In genomic region chr11:68963779-68964178, GRCh38 we compare ENCODE assay signal across 14 cellular contexts. TPM values are rescaled to one million over a fixed set of nuclear protein-coding genes. Genes with fewer than 3 reads are reported as not detected.
DNase-seq lines count a peak whose midpoint lies in the region; ATAC-seq, FAIRE-seq and TF ChIP-seq lines count a peak whose summit lies in the region.
"Had no signal": no experiment of that assay in that cellular context is flagged by ENCODE, and none has a peak within 500 bp of the region (broad histone marks: within the 10 kb centered on the region; RNA-seq: fewer than 3 reads in every experiment).

No MANE protein-coding gene starts in this region.

- H3K27ac Mint-ChIP-seq in activated naive CD8-positive, alpha-beta T cell treated with anti-CD3 and anti-CD28 coated beads, Interleukin-2, amount 50 U/mL, for 24 hours = no peak overlapping the region

- no peaks in the 10 kb centered on the region for H3K36me3 Mint-ChIP-seq in activated naive CD8-positive, alpha-beta T cell treated with anti-CD3 and anti-CD28 coated beads, Interleukin-2, amount 50 U/mL, for 24 hours (ENCODE audit: low read depth)

- no peak for DNase-seq in Right ventricle myocardium inferior (ENCODE audit: missing footprints)
- no peak for DNase-seq in right atrium auricular region (ENCODE audit: low spot score)
- peak; percentile 50 for DNase-seq in cerebellar cortex (ENCODE audit: low spot score)
- no peak for DNase-seq in HepG2 (ENCODE audit: low spot score)
- peak in 1 of 2 donors; percentile 39 for DNase-seq in aorta
- no peak for DNase-seq in activated naive CD8-positive, alpha-beta T cell treated with anti-CD3 and anti-CD28 coated beads, Interleukin-2, amount 50 U/mL, for 24 hours
- no peak for DNase-seq in ACHN
- DNase-seq: midbrain, NCI-H1694, NCI-H69, ovary had no signal

- no peaks in the 10 kb centered on the region for H3K4me1 ChIP-seq in right atrium auricular region
- H3K4me1 ChIP-seq in HepG2 (ENCODE audit: insufficient read depth, low read length) = no peaks in the 10 kb centered on the region
- H3K4me1 ChIP-seq in aorta (ENCODE audit: control insufficient read depth in 1 of 2, insufficient read depth in 2 of 2, low read length in 2 of 2) = no peaks in the 10 kb centered on the region

- POLR2A ChIA-PET in HepG2 (lab: Yijun Ruan, JAX) = no interaction called here

- H3K9me3 ChIP-seq in right atrium auricular region = no peaks in the 10 kb centered on the region
- H3K9me3 ChIP-seq in HepG2 (ENCODE audit: low read length) = no peaks in the 10 kb centered on the region
- no peaks in the 10 kb centered on the region for H3K9me3 ChIP-seq in aorta (ENCODE audit: control insufficient read depth, low read length)
- H3K9me3 ChIP-seq: ovary had no signal

- no peaks in the 10 kb centered on the region for H3K79me2 ChIP-seq in HepG2 (ENCODE audit: insufficient read depth, low read length)

- no peaks in the 10 kb centered on the region for H3K9me3 Mint-ChIP-seq in activated naive CD8-positive, alpha-beta T cell treated with anti-CD3 and anti-CD28 coated beads, Interleukin-2, amount 50 U/mL, for 24 hours

- H4K20me1 ChIP-seq in HepG2 (ENCODE audit: insufficient read depth, low read length) = no peaks in the 10 kb centered on the region

- H3K4me2 ChIP-seq in HepG2 (ENCODE audit: low read depth, low read length) = no peak overlapping the region

- no peaks in the 10 kb centered on the region for H3K36me3 ChIP-seq in right atrium auricular region
- H3K36me3 ChIP-seq in HepG2 (replicated peaks in 1 of 2; ENCODE audit: control insufficient read depth in 1 of 2, insufficient read depth in 2 of 2, low read length in 2 of 2) = no peaks in the 10 kb centered on the region
- no peaks in the 10 kb centered on the region for H3K36me3 ChIP-seq in aorta (ENCODE audit: control insufficient read depth in 1 of 2, insufficient read depth in 2 of 2, low read length in 1 of 2)
- H3K36me3 ChIP-seq: ovary had no signal

- in situ Hi-C loops in HepG2 (cut with HindIII; ENCODE audit: extremely low pct_ligation_motif_present, low pct_unique_long_range_greater_than_20kb) (no loop called here), ACHN (cut with HindIII; ENCODE audit: low pct_ligation_motif_present, low pct_unique_long_range_greater_than_20kb, low sequenced_read_pairs) (no loop called here)

- CTCF ChIA-PET in HepG2 (lab: Yijun Ruan, JAX; ENCODE audit: low intra/inter-chr PET ratio, low total read pairs) = no interaction called here

- peak; percentile 8 for FAIRE-seq in HepG2 (lab: Jason Lieb, UNC)

- TF ChIP-seq RAD21 in HepG2 (CRISPR knock-in tag; IDR thresholded peaks at IDR 0.05) = no peak

- TF ChIP-seq CTCF in right atrium auricular region (IDR thresholded peaks at IDR 0.05) = no peak
- no peak for TF ChIP-seq CTCF in HepG2 (CRISPR knock-in tag; IDR thresholded peaks at IDR 0.05)

- ATAC-seq in Right ventricle myocardium inferior (peak; percentile 46), HepG2 (peak; percentile 50), aorta (ENCODE audit: low FRiP score) (peak; percentile 88), GM19397 (IDR thresholded peaks at IDR 0.05; ENCODE audit: unreplicated experiment) (no peak)
- no peak for ATAC-seq in activated naive CD8-positive, alpha-beta T cell treated with anti-CD3 and anti-CD28 coated beads, Interleukin-2, amount 50 U/mL, for 24 hours

- no peak overlapping the region for H3K4me3 Mint-ChIP-seq in activated naive CD8-positive, alpha-beta T cell treated with anti-CD3 and anti-CD28 coated beads, Interleukin-2, amount 50 U/mL, for 24 hours

- no peak overlapping the region for H3K27ac ChIP-seq in right atrium auricular region
- no peak overlapping the region for H3K27ac ChIP-seq in HepG2 (ENCODE audit: extremely low read length, insufficient read depth, low read length)
- H3K27ac ChIP-seq in aorta (ENCODE audit: low read depth in 1 of 2, low read length in 2 of 2) = no peak overlapping the region
- H3K27ac ChIP-seq: ovary had no signal

- BruUV-seq in HepG2 (replicated peaks; lab: Mats Ljungman, UMichigan) = no TSS peak

- intact Hi-C loops in Right ventricle myocardium inferior (cut with DNase I) = no loop called here
- intact Hi-C loops in HepG2 (cut with micrococcal nuclease; ENCODE audit: unreplicated experiment) = no loop called here
- intact Hi-C loops in aorta (cut with DNase I) = no loop called here

- TF ChIP-seq EP300 in HepG2 (IDR thresholded peaks at IDR 0.05; ENCODE audit: low read depth in 2 of 2, low read length in 2 of 2) (no peak), HepG2 (CRISPR knock-in tag; IDR thresholded peaks at IDR 0.05; ENCODE audit: borderline replicate concordance) (no peak)

- peaks cover 5% of the 10 kb centered on the region for H3K27me3 Mint-ChIP-seq in activated naive CD8-positive, alpha-beta T cell treated with anti-CD3 and anti-CD28 coated beads, Interleukin-2, amount 50 U/mL, for 24 hours

- H3K4me1 Mint-ChIP-seq in activated naive CD8-positive, alpha-beta T cell treated with anti-CD3 and anti-CD28 coated beads, Interleukin-2, amount 50 U/mL, for 24 hours = peaks cover 7% of the 10 kb centered on the region

- H3K4me3 ChIP-seq in right atrium auricular region (no peak overlapping the region), HepG2 (replicated peaks in 1 of 3; ENCODE audit: insufficient read depth in 1 of 3, low read depth in 2 of 3, low read length in 3 of 3) (no peak overlapping the region), aorta (ENCODE audit: low read length in 2 of 2) (no peak overlapping the region)
- H3K4me3 ChIP-seq: ovary had no signal

- no peak overlapping the region for H3K9ac ChIP-seq in HepG2 (ENCODE audit: insufficient read depth, low read depth, low read length)

- WGBS in HepG2 (ENCODE audit: low lambda C conversion rate) = 42% methylated on average over 3 of the region's 3 CpGs
- whole genome bisulfite sequencing in aorta, 2 donors = 94 to 97% methylated on average over 3 of the region's 3 CpGs

- no peak overlapping the region for H2AFZ ChIP-seq in HepG2 (ENCODE audit: low read length)

- no peak for TF ChIP-seq POLR2A in HepG2 (IDR thresholded peaks at IDR 0.05; ENCODE audit: insufficient read depth in 1 of 2, low read depth in 2 of 2, low read length in 2 of 2)

- no peaks in the 10 kb centered on the region for H3K27me3 ChIP-seq in right atrium auricular region
- H3K27me3 ChIP-seq in HepG2 (ENCODE audit: control insufficient read depth in 1 of 2, insufficient read depth in 2 of 2, low read length in 2 of 2) = peaks cover 2 to 21% of the 10 kb centered on the region in 2 experiments
- H3K27me3 ChIP-seq in aorta (ENCODE audit: control insufficient read depth in 1 of 2, insufficient read depth in 2 of 2, low read length in 1 of 2) = no peaks in the 10 kb centered on the region
- H3K27me3 ChIP-seq: ovary had no signal

RNA-seq across cellular contexts. Expression of gene MRGPRD, which starts 17.0 kb away (rescaled TPM):
- not detected for total RNA-seq in Right ventricle myocardium inferior
- total RNA-seq in right atrium auricular region = not detected
- total RNA-seq in HepG2 (2016; rRNA removed; fragmentation: Illumina TruSeq; extraction: Trizol) = not detected in 2 replicates
- not detected in 2 replicates for total RNA-seq in HepG2 (2016; cell fraction: cytosol; rRNA removed; fragmentation: Illumina TruSeq; extraction: Trizol; ENCODE audit: low read depth)
- total RNA-seq in HepG2 (2016; cell fraction: insoluble cytoplasmic fraction; rRNA removed; fragmentation: Illumina TruSeq; extraction: Trizol) = not detected in 2 replicates
- not detected in 2 replicates for total RNA-seq in HepG2 (2016; cell fraction: membrane; rRNA removed; fragmentation: Illumina TruSeq; extraction: Trizol)
- total RNA-seq in HepG2 (2016; cell fraction: nucleus; rRNA removed; fragmentation: Illumina TruSeq; extraction: Trizol) = not detected in 2 replicates
- not detected in 2 replicates for polyA plus RNA-seq in HepG2 (2011; rRNA removed)
- polyA plus RNA-seq in HepG2 (2011; cell fraction: cytosol; rRNA removed) = not detected in 2 replicates
- not detected in 2 replicates for polyA plus RNA-seq in HepG2 (2011; cell fraction: nucleus; rRNA removed)
- not detected in 2 replicates for polyA plus RNA-seq in HepG2 (2012)
- polyA plus RNA-seq in HepG2 (2016; cell fraction: cytosol; fragmentation: Illumina TruSeq; extraction: Trizol; ENCODE audit: low read depth) = not detected in 2 replicates
- polyA plus RNA-seq in HepG2 (2016; cell fraction: insoluble cytoplasmic fraction; fragmentation: Illumina TruSeq; extraction: Trizol; ENCODE audit: low read depth) = not detected in 2 replicates
- polyA plus RNA-seq in HepG2 (2016; cell fraction: membrane; fragmentation: Illumina TruSeq; extraction: Trizol; ENCODE audit: low read depth) = not detected in 2 replicates
- polyA plus RNA-seq in HepG2 (2016; cell fraction: nucleus; fragmentation: Illumina TruSeq; extraction: Trizol; ENCODE audit: insufficient read depth, low read depth) = not detected in 2 replicates
- not detected in 2 replicates for polyA minus RNA-seq in HepG2 (2011; rRNA and poly(A)+ RNA removed; ENCODE audit: low replicate concordance)
- polyA minus RNA-seq in HepG2 (2011; cell fraction: cytosol; rRNA and poly(A)+ RNA removed) = not detected in 2 replicates
- polyA minus RNA-seq in HepG2 (2011; cell fraction: nucleus; rRNA and poly(A)+ RNA removed) = not detected in 2 replicates
- under 1 TPM in 1 of 2 donors, not detected in 1; 0.49 TPM for total RNA-seq in aorta
- not detected for polyA plus RNA-seq in aorta
- total RNA-seq: ovary, RPMI7951, ureter had no signal
- polyA plus RNA-seq: ovary had no signal

RNA-seq across cellular contexts. Expression of gene MRGPRF, which starts 49.3 kb away (rescaled TPM):
- total RNA-seq in Right ventricle myocardium inferior = 7.6 TPM
- total RNA-seq in right atrium auricular region = 10 to 100 TPM; 10.8 to 17.6 TPM
- not detected in 2 replicates for total RNA-seq in HepG2 (2016; rRNA removed; fragmentation: Illumina TruSeq; extraction: Trizol)
- not detected in 2 replicates for total RNA-seq in HepG2 (2016; cell fraction: cytosol; rRNA removed; fragmentation: Illumina TruSeq; extraction: Trizol; ENCODE audit: low read depth)
- not detected in 2 replicates for total RNA-seq in HepG2 (2016; cell fraction: insoluble cytoplasmic fraction; rRNA removed; fragmentation: Illumina TruSeq; extraction: Trizol)
- total RNA-seq in HepG2 (2016; cell fraction: membrane; rRNA removed; fragmentation: Illumina TruSeq; extraction: Trizol) = not detected in 2 replicates
- not detected in 2 replicates for total RNA-seq in HepG2 (2016; cell fraction: nucleus; rRNA removed; fragmentation: Illumina TruSeq; extraction: Trizol)
- polyA plus RNA-seq in HepG2 (2011; rRNA removed) = not detected in 2 replicates
- not detected in 2 replicates for polyA plus RNA-seq in HepG2 (2011; cell fraction: cytosol; rRNA removed)
- polyA plus RNA-seq in HepG2 (2011; cell fraction: nucleus; rRNA removed) = not detected in 2 replicates
- polyA plus RNA-seq in HepG2 (2012) = not detected in 2 replicates
- polyA plus RNA-seq in HepG2 (2016; cell fraction: cytosol; fragmentation: Illumina TruSeq; extraction: Trizol; ENCODE audit: low read depth) = not detected in 2 replicates
- polyA plus RNA-seq in HepG2 (2016; cell fraction: insoluble cytoplasmic fraction; fragmentation: Illumina TruSeq; extraction: Trizol; ENCODE audit: low read depth) = not detected in 2 replicates
- polyA plus RNA-seq in HepG2 (2016; cell fraction: membrane; fragmentation: Illumina TruSeq; extraction: Trizol; ENCODE audit: low read depth) = not detected in 2 replicates
- not detected in 2 replicates for polyA plus RNA-seq in HepG2 (2016; cell fraction: nucleus; fragmentation: Illumina TruSeq; extraction: Trizol; ENCODE audit: insufficient read depth, low read depth)
- polyA minus RNA-seq in HepG2 (2011; rRNA and poly(A)+ RNA removed; ENCODE audit: low replicate concordance) = 1.1 TPM in 1 of 2 replicates, not detected in the other
- not detected in 2 replicates for polyA minus RNA-seq in HepG2 (2011; cell fraction: cytosol; rRNA and poly(A)+ RNA removed)
- not detected in 2 replicates for polyA minus RNA-seq in HepG2 (2011; cell fraction: nucleus; rRNA and poly(A)+ RNA removed)
- total RNA-seq in aorta = 100 to 1,000 TPM in 1 of 2 donors, 10 to 100 TPM in 1; 75.7 to 108 TPM
- 100 to 1,000 TPM in 1 of 2 donors, 10 to 100 TPM in 1; 26.4 to 130 TPM for polyA plus RNA-seq in aorta
- total RNA-seq: RPMI7951 had no signal

Comparison
In these comparisons a context has a peak if more than half of its experiments do, and no peak if none do; other contexts are left out.
1. ATAC-seq: peak in Right ventricle myocardium inferior (single experiment), HepG2 (single experiment) and aorta (single experiment); none in GM19397 (single experiment) and activated naive CD8-positive, alpha-beta T cell treated with anti-CD3 and anti-CD28 coated beads, Interleukin-2, amount 50 U/mL, for 24 hours (single experiment).